In genomic region chr12:120688527-120689071, GRCh38 we compare ENCODE assay signal across 1 cellular context.
TF ChIP-seq lines count a peak whose summit lies in the region.

No MANE protein-coding gene starts in this region.

TF ChIP-seq in WTC11, 78 proteins besides CTCF, POLR2A, EP300 and RAD21 (continued from another document):
- TF ChIP-seq, protein P1, sequence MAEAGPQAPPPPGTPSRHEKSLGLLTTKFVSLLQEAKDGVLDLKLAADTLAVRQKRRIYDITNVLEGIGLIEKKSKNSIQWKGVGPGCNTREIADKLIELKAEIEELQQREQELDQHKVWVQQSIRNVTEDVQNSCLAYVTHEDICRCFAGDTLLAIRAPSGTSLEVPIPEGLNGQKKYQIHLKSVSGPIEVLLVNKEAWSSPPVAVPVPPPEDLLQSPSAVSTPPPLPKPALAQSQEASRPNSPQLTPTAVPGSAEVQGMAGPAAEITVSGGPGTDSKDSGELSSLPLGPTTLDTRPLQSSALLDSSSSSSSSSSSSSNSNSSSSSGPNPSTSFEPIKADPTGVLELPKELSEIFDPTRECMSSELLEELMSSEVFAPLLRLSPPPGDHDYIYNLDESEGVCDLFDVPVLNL (CRISPR knock-in tag; IDR thresholded peaks at IDR 0.05; ENCODE audit: borderline replicate concordance, low read depth) = no peak
- TF ChIP-seq OVOL2 (CRISPR knock-in tag; IDR thresholded peaks at IDR 0.05; ENCODE audit: borderline replicate concordance) (no peak), ZBTB21 (CRISPR knock-in tag; IDR thresholded peaks at IDR 0.05; ENCODE audit: borderline replicate concordance) (no peak), ZNF281 (CRISPR knock-in tag; IDR thresholded peaks at IDR 0.05) (no peak), USF2 (CRISPR knock-in tag; IDR thresholded peaks at IDR 0.05) (no peak), ELF4 (CRISPR knock-in tag; IDR thresholded peaks at IDR 0.05; ENCODE audit: low read depth) (no peak), RORB (CRISPR knock-in tag; IDR thresholded peaks at IDR 0.05) (no peak), SMAD4 (CRISPR knock-in tag; IDR thresholded peaks at IDR 0.05) (no peak), NR2C2 (CRISPR knock-in tag; IDR thresholded peaks at IDR 0.05) (no peak), KAT7 (CRISPR knock-in tag; IDR thresholded peaks at IDR 0.05; ENCODE audit: borderline replicate concordance) (no peak), JUN (CRISPR knock-in tag; IDR thresholded peaks at IDR 0.05) (no peak), ZNF121 (CRISPR knock-in tag; IDR thresholded peaks at IDR 0.05) (no peak), MXD4 (CRISPR knock-in tag; IDR thresholded peaks at IDR 0.05; ENCODE audit: borderline replicate concordance) (no peak)
- TF ChIP-seq, protein P2, sequence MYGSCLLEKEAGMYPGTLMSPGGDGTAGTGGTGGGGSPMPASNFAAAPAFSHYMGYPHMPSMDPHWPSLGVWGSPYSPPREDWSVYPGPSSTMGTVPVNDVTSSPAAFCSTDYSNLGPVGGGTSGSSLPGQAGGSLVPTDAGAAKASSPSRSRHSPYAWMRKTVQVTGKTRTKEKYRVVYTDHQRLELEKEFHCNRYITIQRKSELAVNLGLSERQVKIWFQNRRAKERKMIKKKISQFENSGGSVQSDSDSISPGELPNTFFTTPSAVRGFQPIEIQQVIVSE (CRISPR knock-in tag; IDR thresholded peaks at IDR 0.05; ENCODE audit: borderline replicate concordance) = no peak
